ENCODE assay signal across 1 cellular context in the genomic region with DNA sequence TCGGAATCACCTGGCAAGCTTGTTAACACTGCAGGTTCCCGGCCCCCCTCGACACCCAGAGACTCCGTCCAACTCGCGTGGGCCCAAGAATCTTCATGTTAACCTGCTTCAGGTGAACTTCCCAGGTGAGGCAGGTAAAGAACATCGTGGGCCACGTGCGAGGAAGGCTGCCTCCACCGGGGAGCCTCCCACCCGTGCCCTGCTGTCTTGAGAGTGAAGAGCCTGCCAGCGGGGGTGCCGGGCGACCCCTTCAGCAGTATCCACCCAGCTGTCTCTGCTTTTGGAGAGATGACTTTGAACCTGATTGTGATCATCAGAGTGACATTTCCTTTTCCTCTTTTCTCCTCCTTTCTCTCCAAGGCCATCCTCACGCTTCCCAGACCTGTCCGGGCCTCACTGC.
TF ChIP-seq lines count a peak whose summit lies in the region.

No MANE protein-coding gene starts in this region.

TF ChIP-seq in IMR-90, 13 proteins besides CTCF, POLR2A, EP300 and RAD21:
- TF ChIP-seq BHLHE40 (IDR thresholded peaks at IDR 0.05; ENCODE audit: low read depth, low read length) (no peak), SMC3 (IDR thresholded peaks at IDR 0.05; ENCODE audit: low read depth, low read length) (no peak), FOS (IDR thresholded peaks at IDR 0.05; ENCODE audit: low read depth, low read length) (no peak), NFE2L2 (IDR thresholded peaks at IDR 0.05; ENCODE audit: low read depth, low read length) (no peak), MAZ (IDR thresholded peaks at IDR 0.05; ENCODE audit: borderline replicate concordance, low read depth, low read length) (no peak), RFX5 (IDR thresholded peaks at IDR 0.05; ENCODE audit: low read depth, low read length) (no peak), CEBPB (IDR thresholded peaks at IDR 0.05; ENCODE audit: low read depth, low read length) (no peak), CHD1 (IDR thresholded peaks at IDR 0.05; ENCODE audit: low read depth, low read length) (no peak), MXI1 (IDR thresholded peaks at IDR 0.05; ENCODE audit: borderline replicate concordance, low read depth, low read length) (no peak), RCOR1 (IDR thresholded peaks at IDR 0.05; ENCODE audit: insufficient replicate concordance, low read length) (no peak), MAFK (IDR thresholded peaks at IDR 0.05; ENCODE audit: low read depth, low read length) (no peak)
- TF ChIP-seq, protein P1, sequence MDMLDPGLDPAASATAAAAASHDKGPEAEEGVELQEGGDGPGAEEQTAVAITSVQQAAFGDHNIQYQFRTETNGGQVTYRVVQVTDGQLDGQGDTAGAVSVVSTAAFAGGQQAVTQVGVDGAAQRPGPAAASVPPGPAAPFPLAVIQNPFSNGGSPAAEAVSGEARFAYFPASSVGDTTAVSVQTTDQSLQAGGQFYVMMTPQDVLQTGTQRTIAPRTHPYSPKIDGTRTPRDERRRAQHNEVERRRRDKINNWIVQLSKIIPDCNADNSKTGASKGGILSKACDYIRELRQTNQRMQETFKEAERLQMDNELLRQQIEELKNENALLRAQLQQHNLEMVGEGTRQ (IDR thresholded peaks at IDR 0.05; ENCODE audit: low read depth, low read length) = no peak
- TF ChIP-seq, protein P2, sequence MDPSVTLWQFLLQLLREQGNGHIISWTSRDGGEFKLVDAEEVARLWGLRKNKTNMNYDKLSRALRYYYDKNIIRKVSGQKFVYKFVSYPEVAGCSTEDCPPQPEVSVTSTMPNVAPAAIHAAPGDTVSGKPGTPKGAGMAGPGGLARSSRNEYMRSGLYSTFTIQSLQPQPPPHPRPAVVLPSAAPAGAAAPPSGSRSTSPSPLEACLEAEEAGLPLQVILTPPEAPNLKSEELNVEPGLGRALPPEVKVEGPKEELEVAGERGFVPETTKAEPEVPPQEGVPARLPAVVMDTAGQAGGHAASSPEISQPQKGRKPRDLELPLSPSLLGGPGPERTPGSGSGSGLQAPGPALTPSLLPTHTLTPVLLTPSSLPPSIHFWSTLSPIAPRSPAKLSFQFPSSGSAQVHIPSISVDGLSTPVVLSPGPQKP (IDR thresholded peaks at IDR 0.05; ENCODE audit: borderline replicate concordance, low read depth, low read length) = no peak
